18 cellular contexts compared by ENCODE assay signal in the genomic region with DNA sequence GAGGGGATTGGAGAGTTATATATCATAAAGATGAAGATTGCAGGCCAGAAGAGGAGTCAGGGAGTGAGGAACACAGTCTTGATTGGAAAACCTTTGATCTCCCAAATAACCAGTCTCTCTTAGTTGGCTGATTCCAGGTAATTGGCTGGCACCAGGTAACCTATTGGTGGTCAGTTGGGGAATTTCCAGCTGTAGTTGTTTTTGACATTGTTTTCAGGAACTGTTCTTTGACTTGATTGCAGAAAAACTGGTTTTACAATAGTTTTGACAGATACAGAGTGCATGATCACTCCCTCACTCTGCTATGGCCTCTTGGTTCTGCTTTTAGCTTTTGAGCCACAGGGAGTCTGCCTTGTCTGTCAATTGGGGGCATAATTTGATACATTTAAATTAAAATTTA.
"Had no signal": no experiment of that assay in that cellular context is flagged by ENCODE, and none has a peak within 500 bp of the region (broad histone marks: within the 10 kb centered on the region; RNA-seq: fewer than 3 reads in every experiment).

No MANE protein-coding gene starts in this region.

- H3K27me3 ChIP-seq: sigmoid colon, suprapubic skin had no signal

- FAIRE-seq: bronchial epithelial cell, endometrium had no signal

- H3K36me3 Mint-ChIP-seq: activated naive CD8-positive, alpha-beta T cell treated with anti-CD3 and anti-CD28 coated beads, Interleukin-2, amount 10 ng/mL, durations not matched to agents 7 days and 5 days had no signal

- DNase-seq: activated CD4-positive, alpha-beta T cell treated with anti-CD3 and anti-CD28 coated beads for 1 hour; activated CD4-positive, alpha-beta T cell treated with anti-CD3 and anti-CD28 coated beads, Interleukin-2, amount 50 U/mL, for 48 hours; activated CD8-positive, alpha-beta memory T cell treated with anti-CD3 and anti-CD28 coated beads, Interleukin-2, amount 10 ng/mL, durations not matched to agents 7 days and 5 days; activated gamma-delta T cell; activated naive CD8-positive, alpha-beta T cell treated with anti-CD3 and anti-CD28 coated beads, Interleukin-2, amount 10 ng/mL, durations not matched to agents 7 days and 5 days; activated T-cell treated with anti-CD3 and anti-CD28 coated beads, Interleukin-2, amount 50 U/mL, for 4 hours; anterior cingulate cortex; hypothalamus; sigmoid colon; stimulated activated CD4-positive, alpha-beta T cell treated with anti-CD3 and anti-CD28 coated beads, Interleukin-12 subunit alpha, Interleukin-12 subunit beta, amount 100 ng/mL, for 4 hours; stimulated activated CD4-positive, alpha-beta T cell treated with anti-CD3 and anti-CD28 coated beads, Interleukin-2, amount 100 ng/mL, for 48 hours; stimulated activated naive CD8-positive, alpha-beta T cell treated with anti-CD3 and anti-CD28 coated beads, Interleukin-15, Interleukin-2, amounts not matched to agents 100 U/mL and 50 U/mL, for 24 hours; T1000 had no signal

- H3K4me1 Mint-ChIP-seq: activated CD8-positive, alpha-beta memory T cell treated with anti-CD3 and anti-CD28 coated beads, Interleukin-2, amount 10 ng/mL, durations not matched to agents 7 days and 5 days had no signal

- ATAC-seq: activated CD8-positive, alpha-beta memory T cell treated with anti-CD3 and anti-CD28 coated beads, Interleukin-2, amount 10 ng/mL, durations not matched to agents 7 days and 5 days; activated T-cell treated with anti-CD3 and anti-CD28 coated beads, Interleukin-2, amount 50 U/mL, for 4 hours; esophagus mucosa; natural killer cell treated with Interleukin-12 subunit alpha and Interleukin-12 subunit beta and Interleukin-15 and Interleukin-18, amount 100 ng/mL, for 72 hours; stimulated activated naive CD8-positive, alpha-beta T cell treated with anti-CD3 and anti-CD28 coated beads, Interleukin-15, Interleukin-2, amounts not matched to agents 100 U/mL and 50 U/mL, for 24 hours had no signal

- H3K36me3 ChIP-seq: sigmoid colon, suprapubic skin had no signal

- H3K27ac ChIP-seq: sigmoid colon, suprapubic skin had no signal

- H3K27ac Mint-ChIP-seq: activated CD8-positive, alpha-beta memory T cell treated with anti-CD3 and anti-CD28 coated beads, Interleukin-2, amount 10 ng/mL, durations not matched to agents 7 days and 5 days; activated naive CD8-positive, alpha-beta T cell treated with anti-CD3 and anti-CD28 coated beads, Interleukin-2, amount 10 ng/mL, durations not matched to agents 7 days and 5 days; natural killer cell treated with Interleukin-12 subunit alpha and Interleukin-12 subunit beta and Interleukin-15 and Interleukin-18, amount 100 ng/mL, for 72 hours had no signal

- H3K4me1 ChIP-seq: sigmoid colon, suprapubic skin had no signal

- H3K4me3 ChIP-seq: sigmoid colon, suprapubic skin had no signal

- H3K4me3 Mint-ChIP-seq: activated CD8-positive, alpha-beta memory T cell treated with anti-CD3 and anti-CD28 coated beads, Interleukin-2, amount 10 ng/mL, durations not matched to agents 7 days and 5 days; activated naive CD8-positive, alpha-beta T cell treated with anti-CD3 and anti-CD28 coated beads, Interleukin-2, amount 10 ng/mL, durations not matched to agents 7 days and 5 days; activated T-cell treated with anti-CD3 and anti-CD28 coated beads, Interleukin-2, amount 50 U/mL, for 4 hours; natural killer cell treated with Interleukin-12 subunit alpha and Interleukin-12 subunit beta and Interleukin-15 and Interleukin-18, amount 100 ng/mL, for 72 hours had no signal
